8 cellular contexts compared by ENCODE assay signal in genomic region chr1:13754510-13755103, GRCh38. TPM values are rescaled to one million over a fixed set of nuclear protein-coding genes. Genes with fewer than 3 reads are reported as not detected.
A peak's percentile ranks its signal among the peaks of the same experiment; 100 is the strongest.
DNase-seq lines count a peak whose midpoint lies in the region; ATAC-seq, FAIRE-seq and TF ChIP-seq lines count a peak whose summit lies in the region.

No MANE protein-coding gene starts in this region.

- no peaks in the 10 kb centered on the region for H3K9me3 ChIP-seq in BLaER1
- H3K9me3 ChIP-seq in HEK293 (ENCODE audit: control insufficient read depth, insufficient read depth, low read depth, low read length) = no peaks in the 10 kb centered on the region
- no peaks in the 10 kb centered on the region for H3K9me3 ChIP-seq in astrocyte (ENCODE audit: insufficient read depth, low read depth, low read length)
- no peaks in the 10 kb centered on the region for H3K9me3 ChIP-seq in naive thymus-derived CD4-positive, alpha-beta T cell (ENCODE audit: control insufficient read depth in 2 of 3, low read length in 3 of 3)

- peaks cover 39% of the 10 kb centered on the region for H3K36me3 ChIP-seq in BLaER1
- H3K36me3 ChIP-seq in HEK293 (ENCODE audit: control insufficient read depth in 2 of 2, insufficient read depth in 1 of 2, low read length in 2 of 2) = peaks cover 0 to 22% of the 10 kb centered on the region in 2 experiments; a peak in 1 of 3 replicates
- peaks cover 3% of the 10 kb centered on the region for H3K36me3 ChIP-seq in astrocyte (ENCODE audit: insufficient read depth, low read length)
- peaks cover 0 to 22% (median 0%) of the 10 kb centered on the region in 3 experiments for H3K36me3 ChIP-seq in naive thymus-derived CD4-positive, alpha-beta T cell (ENCODE audit: control insufficient read depth in 2 of 3, insufficient read depth in 3 of 3, low read length in 3 of 3)

- DNase-seq in astrocyte (ENCODE audit: low read depth) (peak; percentile 19), medulla oblongata (ENCODE audit: extremely low spot score) (no peak), NCI-H2171 treated with DMSO at 0.1 percent for 48 hours (lab: John Stamatoyannopoulos, UW) (no peak)
- no peak for DNase-seq in naive thymus-derived CD4-positive, alpha-beta T cell
- no peak for DNase-seq in activated CD4-positive, alpha-beta T cell treated with anti-CD3 and anti-CD28 coated beads for 36 hours

- H3K79me2 ChIP-seq in astrocyte (ENCODE audit: insufficient read depth, low read length) = peaks cover 98% of the 10 kb centered on the region

- no peaks in the 10 kb centered on the region for H3K27me3 ChIP-seq in BLaER1
- H3K27me3 ChIP-seq in astrocyte (ENCODE audit: insufficient read depth, low read length) = no peaks in the 10 kb centered on the region
- H3K27me3 ChIP-seq in naive thymus-derived CD4-positive, alpha-beta T cell (ENCODE audit: control insufficient read depth in 2 of 2, insufficient read depth in 2 of 2, low read length in 2 of 2) = no peaks in the 10 kb centered on the region

- TF ChIP-seq CTCF in HEK293 (tag by site-specific recombination; IDR thresholded peaks at IDR 0.05) = no peak
- TF ChIP-seq CTCF in astrocyte (IDR thresholded peaks at IDR 0.05; ENCODE audit: insufficient read depth, low read depth, low read length) = no peak

- H3K27ac ChIP-seq in BLaER1 = no peak overlapping the region; the same call in 1 of the 2 replicates
- H3K27ac ChIP-seq in HEK293 (ENCODE audit: extremely low read depth, low read depth, low read length) = no peak overlapping the region
- H3K27ac ChIP-seq in astrocyte (ENCODE audit: low read depth, low read length) = no peak overlapping the region
- no peak overlapping the region for H3K27ac ChIP-seq in naive thymus-derived CD4-positive, alpha-beta T cell (ENCODE audit: low read depth, low read length)

- intact Hi-C loops in naive thymus-derived CD4-positive, alpha-beta T cell (cut with micrococcal nuclease) = loop anchor here in 1 of 2 donors (1.0 kb wide), 1 partner anchor 9 kb away; no protein-coding TSS in a partner anchor
- intact Hi-C loops in activated CD4-positive, alpha-beta T cell treated with anti-CD3 and anti-CD28 coated beads for 36 hours (cut with DNase I, micrococcal nuclease) = no loop called here

- CTCF ChIA-PET in HEK293 (lab: Yijun Ruan, JAX) = interaction anchor here (1.9 kb wide), 1 partner anchor 25 kb away, joined by 8 read pairs; no protein-coding TSS in a partner anchor
- CTCF ChIA-PET in naive thymus-derived CD4-positive, alpha-beta T cell (lab: Charles Lee) = no interaction called here
- CTCF ChIA-PET in activated CD4-positive, alpha-beta T cell treated with anti-CD3 and anti-CD28 coated beads for 36 hours (lab: Charles Lee) = interaction anchor here (0.9 to 1.4 kb wide), 4 partner anchors 20 to 36 kb away, joined by 3 to 5 read pairs (median 4); no protein-coding TSS in a partner anchor

- H3K4me1 ChIP-seq in BLaER1 (peaks cover 86% of the 10 kb centered on the region), HEK293 (ENCODE audit: control insufficient read depth, insufficient read depth, low read length) (peaks cover 23% of the 10 kb centered on the region), astrocyte (ENCODE audit: insufficient read depth, low read length) (peaks cover 26% of the 10 kb centered on the region)
- peaks cover 70 to 71% of the 10 kb centered on the region in 2 donors for H3K4me1 ChIP-seq in naive thymus-derived CD4-positive, alpha-beta T cell (ENCODE audit: control insufficient read depth in 2 of 2, insufficient read depth in 2 of 2, low read length in 2 of 2)

- no peaks in the 10 kb centered on the region for H3K9me3 Mint-ChIP-seq in astrocyte (ENCODE audit: unreplicated experiment)
- H3K9me3 Mint-ChIP-seq in naive thymus-derived CD4-positive, alpha-beta T cell = peaks cover 0 to 1% (median 0%) of the 10 kb centered on the region in 11 donors
- H3K9me3 Mint-ChIP-seq in activated CD4-positive, alpha-beta T cell treated with anti-CD3 and anti-CD28 coated beads for 36 hours (ENCODE audit: low read depth) = no peaks in the 10 kb centered on the region

- H4K20me1 ChIP-seq in BLaER1 = peaks cover 100% of the 10 kb centered on the region
- peaks cover 94% of the 10 kb centered on the region for H4K20me1 ChIP-seq in astrocyte (ENCODE audit: insufficient read depth, low read length)

- H3K4me2 ChIP-seq in BLaER1 (peak overlapping the region; percentile 80), astrocyte (ENCODE audit: low read length) (peak overlapping the region; percentile 4)

- FAIRE-seq in astrocyte (lab: Jason Lieb, UNC) = no peak

- H3K4me1 Mint-ChIP-seq in astrocyte (ENCODE audit: low read depth, unreplicated experiment) = peaks cover 49% of the 10 kb centered on the region
- peaks cover 50 to 96% (median 89%) of the 10 kb centered on the region in 7 donors for H3K4me1 Mint-ChIP-seq in naive thymus-derived CD4-positive, alpha-beta T cell
- peaks cover 80% of the 10 kb centered on the region for H3K4me1 Mint-ChIP-seq in activated CD4-positive, alpha-beta T cell treated with anti-CD3 and anti-CD28 coated beads for 36 hours

- POLR2A ChIA-PET in HEK293 (lab: Yijun Ruan, JAX) = no interaction called here
- POLR2A ChIA-PET in naive thymus-derived CD4-positive, alpha-beta T cell (lab: Charles Lee) = interaction anchor here (1.0 to 1.5 kb wide), 4 partner anchors 22 to 59 kb away, joined by 3 to 4 read pairs (median 3); no protein-coding TSS in a partner anchor
- POLR2A ChIA-PET in activated CD4-positive, alpha-beta T cell treated with anti-CD3 and anti-CD28 coated beads for 36 hours (lab: Charles Lee) = interaction anchor here (1.0 kb wide), 1 partner anchor 53 kb away, joined by 3 read pairs; no protein-coding TSS in a partner anchor

- no peaks in the 10 kb centered on the region for H3K27me3 Mint-ChIP-seq in astrocyte (ENCODE audit: low read depth, unreplicated experiment)
- no peaks in the 10 kb centered on the region for H3K27me3 Mint-ChIP-seq in naive thymus-derived CD4-positive, alpha-beta T cell
- H3K27me3 Mint-ChIP-seq in activated CD4-positive, alpha-beta T cell treated with anti-CD3 and anti-CD28 coated beads for 36 hours = no peaks in the 10 kb centered on the region

- H2AFZ ChIP-seq in astrocyte (ENCODE audit: low read depth, low read length) = no peak overlapping the region

- H3K4me3 Mint-ChIP-seq in astrocyte (ENCODE audit: unreplicated experiment) = no peak overlapping the region
- peak overlapping the region in 8 of 10 donors; percentile 5 to 96 (median 34) for H3K4me3 Mint-ChIP-seq in naive thymus-derived CD4-positive, alpha-beta T cell
- no peak overlapping the region for H3K4me3 Mint-ChIP-seq in activated CD4-positive, alpha-beta T cell treated with anti-CD3 and anti-CD28 coated beads for 36 hours

- H3K4me3 ChIP-seq in BLaER1 = no peak overlapping the region
- H3K4me3 ChIP-seq in HEK293 (ENCODE audit: low read depth, low read length) = no peak overlapping the region
- H3K4me3 ChIP-seq in astrocyte (ENCODE audit: insufficient read depth, low read depth, low read length) = no peak overlapping the region
- H3K4me3 ChIP-seq in naive thymus-derived CD4-positive, alpha-beta T cell (ENCODE audit: low read length) = no peak overlapping the region

- H3K9ac ChIP-seq in BLaER1 (no peak overlapping the region), astrocyte (ENCODE audit: low read length) (no peak overlapping the region)

- peak overlapping the region; percentile 12 for H3K27ac Mint-ChIP-seq in astrocyte (ENCODE audit: unreplicated experiment)
- H3K27ac Mint-ChIP-seq in naive thymus-derived CD4-positive, alpha-beta T cell = peak overlapping the region in 3 of 9 donors; percentile 24 to 49 (median 32)
- H3K27ac Mint-ChIP-seq in activated CD4-positive, alpha-beta T cell treated with anti-CD3 and anti-CD28 coated beads for 36 hours = no peak overlapping the region

- ATAC-seq in naive thymus-derived CD4-positive, alpha-beta T cell = no peak
- ATAC-seq in GM19463 (IDR thresholded peaks at IDR 0.05; ENCODE audit: unreplicated experiment) = no peak
- ATAC-seq in activated CD4-positive, alpha-beta T cell treated with anti-CD3 and anti-CD28 coated beads for 36 hours = no peak

- H3K36me3 Mint-ChIP-seq in astrocyte (ENCODE audit: low read depth, unreplicated experiment) = peaks cover 3% of the 10 kb centered on the region
- peaks cover 4 to 14% (median 10%) of the 10 kb centered on the region in 5 donors for H3K36me3 Mint-ChIP-seq in naive thymus-derived CD4-positive, alpha-beta T cell
- H3K36me3 Mint-ChIP-seq in activated CD4-positive, alpha-beta T cell treated with anti-CD3 and anti-CD28 coated beads for 36 hours (ENCODE audit: low read depth) = peaks cover 34% of the 10 kb centered on the region

TF ChIP-seq in HEK293, 187 proteins besides CTCF, POLR2A, EP300 and RAD21:
- no peak for TF ChIP-seq BCL11A (tag by site-specific recombination; IDR thresholded peaks at IDR 0.05; ENCODE audit: low read depth)
- TF ChIP-seq MZF1 (tag by site-specific recombination; IDR thresholded peaks at IDR 0.05; ENCODE audit: borderline replicate concordance) = no peak
- TF ChIP-seq ZNF600 (tag by site-specific recombination; IDR thresholded peaks at IDR 0.05) = peak; percentile 75

RNA-seq across cellular contexts. Expression of gene PRDM2, which starts 54.6 kb away (rescaled TPM):
- 48.8 and 49.0 TPM in 2 replicates for total RNA-seq in astrocyte
- total RNA-seq in naive thymus-derived CD4-positive, alpha-beta T cell = 100 to 1,000 TPM in 4 of 5 experiments, 10 to 100 TPM in 1; 58.3 to 142 (median 127) TPM
- 10 to 100 TPM; 16.3 to 24.8 TPM for polyA plus RNA-seq in naive thymus-derived CD4-positive, alpha-beta T cell
- 10 to 100 TPM; 36.2 to 46.7 TPM for total RNA-seq in activated CD4-positive, alpha-beta T cell treated with anti-CD3 and anti-CD28 coated beads for 36 hours

Comparison
In these comparisons a context has a peak if more than half of its experiments do, and no peak if none do; other contexts are left out.
1. H3K4me3 Mint-ChIP-seq: peak in naive thymus-derived CD4-positive, alpha-beta T cell (8 of 10); none in astrocyte (single experiment) and activated CD4-positive, alpha-beta T cell treated with anti-CD3 and anti-CD28 coated beads for 36 hours (single experiment).